In genomic region chr21:25462517-25462971, GRCh38 we compare ENCODE assay signal across 11 cellular contexts.
DNase-seq lines count a peak whose midpoint lies in the region; ATAC-seq lines count a peak whose summit lies in the region.
"Had no signal": no experiment of that assay in that cellular context is flagged by ENCODE, and none has a peak within 500 bp of the region (broad histone marks: within the 10 kb centered on the region; RNA-seq: fewer than 3 reads in every experiment).

No MANE protein-coding gene starts in this region.

- peaks cover 80% of the 10 kb centered on the region for H3K4me1 Mint-ChIP-seq in activated CD4-positive, alpha-beta T cell treated with anti-CD3 and anti-CD28 coated beads for 36 hours
- H3K4me1 Mint-ChIP-seq in activated naive CD8-positive, alpha-beta T cell treated with anti-CD3 and anti-CD28 coated beads, Interleukin-2, amount 50 U/mL, for 24 hours = peaks cover 88% of the 10 kb centered on the region

- H3K4me3 Mint-ChIP-seq in activated CD4-positive, alpha-beta T cell treated with anti-CD3 and anti-CD28 coated beads for 36 hours = peak overlapping the region; percentile 41
- peak overlapping the region; percentile 67 for H3K4me3 Mint-ChIP-seq in activated naive CD8-positive, alpha-beta T cell treated with anti-CD3 and anti-CD28 coated beads, Interleukin-2, amount 50 U/mL, for 24 hours

- H3K27ac Mint-ChIP-seq in activated CD4-positive, alpha-beta T cell treated with anti-CD3 and anti-CD28 coated beads for 36 hours = peak overlapping the region; percentile 95
- H3K27ac Mint-ChIP-seq in activated naive CD8-positive, alpha-beta T cell treated with anti-CD3 and anti-CD28 coated beads, Interleukin-2, amount 50 U/mL, for 24 hours = peak overlapping the region; percentile 99

- DNase-seq in activated CD4-positive, alpha-beta T cell treated with anti-CD3 and anti-CD28 coated beads for 36 hours = no peak
- no peak for DNase-seq in activated CD4-positive, alpha-beta T cell treated with anti-CD3 and anti-CD28 coated beads, Interleukin-2, amount 50 U/mL, for 1 hour
- DNase-seq in activated naive CD8-positive, alpha-beta T cell treated with anti-CD3 and anti-CD28 coated beads, Interleukin-2, amount 50 U/mL, for 24 hours = no peak
- DNase-seq in NCI-H2171 (lab: John Stamatoyannopoulos, UW) (no peak), NCI-H146 (lab: John Stamatoyannopoulos, UW) (no peak), GDM1 (lab: John Stamatoyannopoulos, UW) (no peak)
- DNase-seq: 8988T, EL, NCI-H1694 treated with DMSO at 0.1 percent for 48 hours had no signal

- no peaks in the 10 kb centered on the region for H3K27me3 Mint-ChIP-seq in activated CD4-positive, alpha-beta T cell treated with anti-CD3 and anti-CD28 coated beads for 36 hours
- no peaks in the 10 kb centered on the region for H3K27me3 Mint-ChIP-seq in activated naive CD8-positive, alpha-beta T cell treated with anti-CD3 and anti-CD28 coated beads, Interleukin-2, amount 50 U/mL, for 24 hours

- ATAC-seq in activated CD4-positive, alpha-beta T cell treated with anti-CD3 and anti-CD28 coated beads for 36 hours = peak; percentile 61
- ATAC-seq in GM21381 (IDR thresholded peaks at IDR 0.05; ENCODE audit: unreplicated experiment) (peak; percentile 60), HG03097 (IDR thresholded peaks at IDR 0.05; ENCODE audit: low FRiP score, unreplicated experiment) (peak; percentile 52)
- ATAC-seq in activated naive CD8-positive, alpha-beta T cell treated with anti-CD3 and anti-CD28 coated beads, Interleukin-2, amount 50 U/mL, for 24 hours = peak; percentile 75

- H3K9me3 Mint-ChIP-seq in activated CD4-positive, alpha-beta T cell treated with anti-CD3 and anti-CD28 coated beads for 36 hours (ENCODE audit: low read depth) = peaks cover 8% of the 10 kb centered on the region
- peaks cover 11% of the 10 kb centered on the region for H3K9me3 Mint-ChIP-seq in activated naive CD8-positive, alpha-beta T cell treated with anti-CD3 and anti-CD28 coated beads, Interleukin-2, amount 50 U/mL, for 24 hours

- POLR2A ChIA-PET in activated CD4-positive, alpha-beta T cell treated with anti-CD3 and anti-CD28 coated beads for 36 hours (lab: Charles Lee) = interaction anchor here (0.9 to 1.0 kb wide), 2 partner anchors 27 to 99 kb away, joined by 5 to 8 read pairs; no protein-coding TSS in a partner anchor

- peaks cover 37% of the 10 kb centered on the region for H3K36me3 Mint-ChIP-seq in activated CD4-positive, alpha-beta T cell treated with anti-CD3 and anti-CD28 coated beads for 36 hours (ENCODE audit: low read depth)
- peaks cover 32% of the 10 kb centered on the region for H3K36me3 Mint-ChIP-seq in activated naive CD8-positive, alpha-beta T cell treated with anti-CD3 and anti-CD28 coated beads, Interleukin-2, amount 50 U/mL, for 24 hours (ENCODE audit: low read depth)

- CTCF ChIA-PET in activated CD4-positive, alpha-beta T cell treated with anti-CD3 and anti-CD28 coated beads for 36 hours (lab: Charles Lee) = no interaction called here

- intact Hi-C loops in activated CD4-positive, alpha-beta T cell treated with anti-CD3 and anti-CD28 coated beads for 36 hours (cut with DNase I, micrococcal nuclease) = loop anchor here in 1 of 2 experiments (1.0 kb wide), 1 partner anchor 107 kb away; no protein-coding TSS in a partner anchor
